Comparison of ENCODE assay signal across 26 cellular contexts in the genomic region with DNA sequence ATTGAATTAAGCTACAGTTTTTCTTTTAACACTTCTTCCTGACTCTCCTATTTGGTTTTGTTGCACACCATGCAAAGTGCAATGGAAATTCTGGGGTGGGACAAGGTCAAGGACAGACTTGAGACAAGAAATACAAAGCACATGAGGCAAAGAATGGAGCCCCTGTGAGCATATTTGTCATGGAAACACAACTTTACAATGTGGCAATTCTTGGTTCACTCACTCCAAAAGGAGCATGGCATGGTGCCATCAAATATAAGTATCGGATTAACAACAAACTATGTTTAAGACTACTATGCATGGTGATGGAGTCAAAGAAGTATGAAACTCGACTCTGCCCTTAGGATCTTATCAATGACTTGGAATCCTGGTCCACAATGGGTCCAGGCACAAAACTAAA.
A peak's percentile ranks its signal among the peaks of the same experiment; 100 is the strongest.
DNase-seq lines count a peak whose midpoint lies in the region; ATAC-seq and TF ChIP-seq lines count a peak whose summit lies in the region.
"Had no signal": no experiment of that assay in that cellular context is flagged by ENCODE, and none has a peak within 500 bp of the region (broad histone marks: within the 10 kb centered on the region; RNA-seq: fewer than 3 reads in every experiment).

No MANE protein-coding gene starts in this region.

- TF ChIP-seq CTCF in brain microvascular endothelial cell (IDR thresholded peaks at IDR 0.05; ENCODE audit: low read depth, low read length, missing control alignments) (no peak), fibroblast of pulmonary artery (IDR thresholded peaks at IDR 0.05; ENCODE audit: low read length, missing control alignments) (no peak)

- H2BK5ac ChIP-seq in trophoblast cell (ENCODE audit: low read depth, low read length, poor library complexity) = no peak overlapping the region

- H4K91ac ChIP-seq in trophoblast cell (ENCODE audit: low read depth, low read length) = peak overlapping the region; percentile 14

- peaks cover 20% of the 10 kb centered on the region for H3K9me3 ChIP-seq in HUES48 (ENCODE audit: control insufficient read depth, insufficient read depth, low read length)
- no peaks in the 10 kb centered on the region for H3K9me3 ChIP-seq in trophoblast cell (ENCODE audit: insufficient read depth, low read depth, low read length)
- H3K9me3 ChIP-seq: Caco-2, SK-N-SH, tibial artery had no signal

- H3K18ac ChIP-seq in trophoblast cell (ENCODE audit: low read length) = no peak overlapping the region

- H3K4me3 ChIP-seq in HUES48 (ENCODE audit: low read depth, low read length) = no peak overlapping the region
- H3K4me3 ChIP-seq in brain microvascular endothelial cell (ENCODE audit: low read depth, low read length) = no peak overlapping the region
- no peak overlapping the region for H3K4me3 ChIP-seq in fibroblast of pulmonary artery (replicated peaks; ENCODE audit: low read depth, low read length)
- H3K4me3 ChIP-seq in trophoblast cell (ENCODE audit: low read depth, low read length) = no peak overlapping the region
- H3K4me3 ChIP-seq: psoas muscle, stomach, tibial artery had no signal

- no peaks in the 10 kb centered on the region for H3K36me3 ChIP-seq in HUES48 (ENCODE audit: control insufficient read depth, insufficient read depth, low read length)
- no peaks in the 10 kb centered on the region for H3K36me3 ChIP-seq in brain microvascular endothelial cell (replicated peaks)
- no peaks in the 10 kb centered on the region for H3K36me3 ChIP-seq in trophoblast cell (ENCODE audit: control insufficient read depth in 1 of 2, insufficient read depth in 2 of 2, low read length in 2 of 2)
- H3K36me3 ChIP-seq: stomach, tibial artery had no signal

- H3K27ac ChIP-seq in HUES48 (ENCODE audit: low read depth, low read length) = peak overlapping the region; percentile 95
- no peak overlapping the region for H3K27ac ChIP-seq in brain microvascular endothelial cell
- H3K27ac ChIP-seq in trophoblast cell (ENCODE audit: low read depth, low read length) = no peak overlapping the region
- H3K27ac ChIP-seq: psoas muscle, stomach, tibial artery had no signal

- H3K4ac ChIP-seq in trophoblast cell (ENCODE audit: low read depth, low read length) = no peak overlapping the region

- no peak overlapping the region for H2AK5ac ChIP-seq in trophoblast cell (ENCODE audit: low read length)

- no peaks in the 10 kb centered on the region for H3K27me3 ChIP-seq in HUES48 (ENCODE audit: control insufficient read depth, insufficient read depth, low read length)
- no peaks in the 10 kb centered on the region for H3K27me3 ChIP-seq in brain microvascular endothelial cell (replicated peaks)
- no peaks in the 10 kb centered on the region for H3K27me3 ChIP-seq in trophoblast cell (ENCODE audit: insufficient read depth, low read length)
- H3K27me3 ChIP-seq: stomach, tibial artery had no signal

- no peaks in the 10 kb centered on the region for H3K79me1 ChIP-seq in trophoblast cell (ENCODE audit: low read length)

- no peak for ATAC-seq in HG03039 (IDR thresholded peaks at IDR 0.05; ENCODE audit: unreplicated experiment)
- ATAC-seq: activated T-cell treated with anti-CD3 and anti-CD28 coated beads, Interleukin-2, amount 50 U/mL, for 4 hours; naive thymus-derived CD8-positive, alpha-beta T cell; psoas muscle had no signal

- no peak overlapping the region for H4K12ac ChIP-seq in trophoblast cell (ENCODE audit: low read depth, low read length)

- WGBS in trophoblast cell (ENCODE audit: extremely low coverage, insufficient coverage, insufficient read length) = no CpG with 5 or more reads among the region's 2 CpGs

- in situ Hi-C loops in brain microvascular endothelial cell (cut with HindIII; ENCODE audit: low pct_ligation_motif_present, low sequenced_read_pairs) = no loop called here

- H2BK12ac ChIP-seq in trophoblast cell (ENCODE audit: low read length) = no peak overlapping the region

- peak; percentile 17 for DNase-seq in brain microvascular endothelial cell
- peak; percentile 20 for DNase-seq in fibroblast of pulmonary artery (ENCODE audit: low read depth)
- peak in 1 of 2 donors; percentile 17 for DNase-seq in trophoblast cell
- DNase-seq in stimulated activated CD4-positive, alpha-beta T cell treated with anti-CD3 and anti-CD28 coated beads, Interleukin-1b, Interleukin-23, amount 100 ng/mL, for 48 hours = no peak
- no peak for DNase-seq in H4 (ENCODE audit: low spot score)
- no peak for DNase-seq in hippocampal formation (lab: John Stamatoyannopoulos, UW)
- DNase-seq: activated CD4-positive, CD25-positive, alpha-beta regulatory T cell; activated T-cell treated with anti-CD3 and anti-CD28 coated beads, Interleukin-2, amount 50 U/mL, for 4 hours; C1 segment of cervical spinal cord; Caco-2; DMS79 treated with DMSO at 0.1 percent for 48 hours; GF-D8; head of caudate nucleus; naive thymus-derived CD8-positive, alpha-beta T cell; NCI-H2029; NCI-H524 treated with DMSO at 0.1 percent for 48 hours; occipital lobe; OCI-M1; psoas muscle; SK-N-SH; stimulated activated CD4-positive, alpha-beta T cell treated with anti-CD3 and anti-CD28 coated beads, Interleukin-12 subunit alpha, Interleukin-12 subunit beta, amount 100 ng/mL, for 4 hours; stimulated activated CD4-positive, alpha-beta T cell treated with anti-CD3 and anti-CD28 coated beads, Interleukin-4, amount 100 ng/mL, for 1 hour; stomach; tibial artery had no signal

- H4K8ac ChIP-seq in trophoblast cell (ENCODE audit: low read depth, low read length) = no peak overlapping the region

- H2BK120ac ChIP-seq in trophoblast cell (ENCODE audit: insufficient read depth, low read length, poor library complexity) = no peak overlapping the region

- H3K9ac ChIP-seq in HUES48 (ENCODE audit: low read depth, low read length) (no peak overlapping the region), trophoblast cell (ENCODE audit: low read length) (no peak overlapping the region)
- H3K9ac ChIP-seq: SK-N-SH had no signal

- no peak overlapping the region for H3K14ac ChIP-seq in trophoblast cell (ENCODE audit: low read length)

- no peaks in the 10 kb centered on the region for H3K79me2 ChIP-seq in trophoblast cell (ENCODE audit: control insufficient read depth, insufficient read depth, low read length, poor library complexity)

- H3K4me2 ChIP-seq in trophoblast cell (ENCODE audit: low read length) = no peak overlapping the region
- H3K4me2 ChIP-seq: SK-N-SH had no signal

- no peak overlapping the region for H2AFZ ChIP-seq in trophoblast cell (ENCODE audit: insufficient read depth, low read length, poor library complexity)

- H3K4me1 ChIP-seq in HUES48 (ENCODE audit: control insufficient read depth, insufficient read depth, low read length) (peaks cover 48% of the 10 kb centered on the region), trophoblast cell (ENCODE audit: control insufficient read depth in 1 of 2, insufficient read depth in 2 of 2, low read length in 2 of 2) (peaks cover 0 to 2% of the 10 kb centered on the region in 2 experiments)
- H3K4me1 ChIP-seq: Caco-2, psoas muscle had no signal

- H3K23ac ChIP-seq in trophoblast cell (ENCODE audit: low read length) = no peak overlapping the region

Comparison
In these comparisons a context has a peak if more than half of its experiments do, and no peak if none do; other contexts are left out.
1. DNase-seq: peak in brain microvascular endothelial cell (single experiment) and fibroblast of pulmonary artery (single experiment); none in stimulated activated CD4-positive, alpha-beta T cell treated with anti-CD3 and anti-CD28 coated beads, Interleukin-1b, Interleukin-23, amount 100 ng/mL, for 48 hours (single experiment), H4 (single experiment) and hippocampal formation (0 of 2).